ENCODE assay signal across 9 cellular contexts in genomic region chrX:152817082-152817744, GRCh38. TPM values are rescaled to one million over a fixed set of nuclear protein-coding genes. Genes with fewer than 3 reads are reported as not detected.
A peak's percentile ranks its signal among the peaks of the same experiment; 100 is the strongest.
DNase-seq lines count a peak whose midpoint lies in the region; ATAC-seq, FAIRE-seq and TF ChIP-seq lines count a peak whose summit lies in the region.
"Had no signal": no experiment of that assay in that cellular context is flagged by ENCODE, and none has a peak within 500 bp of the region (broad histone marks: within the 10 kb centered on the region; RNA-seq: fewer than 3 reads in every experiment).

No MANE protein-coding gene starts in this region.

- peak; percentile 27 for FAIRE-seq in H54 (lab: Jason Lieb, UNC)

- ATAC-seq in SK-N-SH treated with all-trans-retinoic acid at 6 μM for 48 hours (peak; percentile 90), GM21423 (IDR thresholded peaks at IDR 0.05; ENCODE audit: unreplicated experiment) (no peak), HG03175 (IDR thresholded peaks at IDR 0.05; ENCODE audit: unreplicated experiment) (no peak)

- intact Hi-C loops in posterior vena cava (cut with DNase I) = no loop called here

- TF ChIP-seq POLR2A in H54 (IDR thresholded peaks at IDR 0.05; ENCODE audit: low read depth, low read length) = no peak

- DNase-seq in AML-193 (lab: John Stamatoyannopoulos, UW) (peak; percentile 2 to 7), H54 (ENCODE audit: insufficient read length, low spot score) (no peak), germinal center (ENCODE audit: low spot score) (peak; percentile 6), GF-D8 (lab: John Stamatoyannopoulos, UW) (no peak), posterior vena cava (ENCODE audit: low spot score) (no peak)

TF ChIP-seq in SK-N-SH treated with all-trans-retinoic acid at 6 μM for 48 hours, 23 proteins besides CTCF, POLR2A, EP300 and RAD21:
- TF ChIP-seq ARNTL (CRISPR knock-in tag; IDR thresholded peaks at IDR 0.05; ENCODE audit: borderline replicate concordance, low read depth) (no peak), ZNF565 (CRISPR knock-in tag; conservative IDR thresholded peaks at IDR 0.05; ENCODE audit: low read depth) (no peak), PATZ1 (CRISPR knock-in tag; IDR thresholded peaks at IDR 0.05; ENCODE audit: borderline replicate concordance) (no peak), ZNF8 (CRISPR knock-in tag; IDR thresholded peaks at IDR 0.05) (no peak)
TF ChIP-seq in SK-N-SH treated with all-trans-retinoic acid at 6 μM for 48 hours: peak in this region for 0.

RNA-seq across cellular contexts. Expression of gene CETN2, which starts 13.3 kb away (rescaled TPM):
- 10 to 100 TPM; 27.9 to 33.1 TPM for total RNA-seq in posterior vena cava

RNA-seq across cellular contexts. Expression of gene NSDHL, which starts 13.7 kb away (rescaled TPM):
- total RNA-seq in posterior vena cava = 10 to 100 TPM in 1 of 2 donors, 1 to 10 TPM in 1; 9.4 to 10.7 TPM

RNA-seq across cellular contexts. Expression of gene MAGEA6, which starts 47.7 kb away (rescaled TPM):
- total RNA-seq in posterior vena cava = not detected
- total RNA-seq: temporal lobe had no signal

RNA-seq across cellular contexts. Expression of gene CSAG3, which starts 58.2 kb away (rescaled TPM):
- not detected for total RNA-seq in posterior vena cava
- total RNA-seq: temporal lobe had no signal

Comparison
In these comparisons a context has a peak if more than half of its experiments do, and no peak if none do; other contexts are left out.
1. DNase-seq: peak in AML-193 (2 of 2) and germinal center (single experiment); none in H54 (single experiment), GF-D8 (single experiment) and posterior vena cava (single experiment).